In the genomic region with DNA sequence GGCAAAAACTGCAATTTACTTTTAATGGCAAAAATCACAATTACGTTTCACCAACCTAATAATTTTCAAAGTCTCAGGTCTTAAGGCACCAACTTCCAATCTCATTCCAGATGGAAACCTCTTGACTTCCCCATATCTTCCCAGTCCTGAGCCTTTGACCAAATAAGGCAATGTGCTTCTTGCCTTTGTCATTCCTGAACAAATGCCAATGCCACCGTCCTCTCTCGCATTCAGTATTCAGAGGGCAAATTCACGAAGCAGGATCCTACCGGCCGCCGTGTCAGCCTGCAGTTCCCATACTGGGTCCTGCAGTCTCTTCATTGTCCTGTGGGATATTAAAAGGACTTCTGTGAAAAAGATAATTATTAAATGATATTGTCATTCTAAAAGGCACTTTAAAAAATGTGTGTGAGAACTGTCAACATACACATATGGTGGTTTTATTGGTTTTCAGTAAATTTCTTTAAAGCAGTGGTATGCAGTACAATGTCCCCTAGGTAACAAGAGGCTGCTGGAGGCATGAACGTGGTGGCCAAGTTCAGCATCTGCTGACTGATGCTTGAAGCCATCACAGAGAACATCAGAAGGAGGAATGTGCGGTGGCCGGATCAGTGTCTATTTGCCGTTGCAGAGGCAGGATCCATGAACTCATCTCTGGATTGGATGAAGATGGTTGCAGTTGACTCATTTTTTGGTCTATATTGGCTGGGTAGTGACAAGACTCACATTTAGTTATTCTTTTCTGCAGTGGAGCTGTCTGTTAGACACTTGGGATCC, we compare ENCODE assay signal across 22 cellular contexts.
DNase-seq lines count a peak whose midpoint lies in the region; ATAC-seq, FAIRE-seq and TF ChIP-seq lines count a peak whose summit lies in the region.
"Had no signal": no experiment of that assay in that cellular context is flagged by ENCODE, and none has a peak within 500 bp of the region (broad histone marks: within the 10 kb centered on the region; RNA-seq: fewer than 3 reads in every experiment).

No MANE protein-coding gene starts in this region.

- H3K79me1 ChIP-seq in H9 (ENCODE audit: insufficient read depth, low read depth, low read length, poor library complexity, severe bottlenecking) (no peaks in the 10 kb centered on the region), H1 (ENCODE audit: low read depth, low read length) (no peaks in the 10 kb centered on the region)

- H3K9me3 ChIP-seq in H9 (ENCODE audit: control insufficient read depth, low read depth, low read length) (no peaks in the 10 kb centered on the region), H1 (ENCODE audit: insufficient read depth in 2 of 2, low read depth in 1 of 2, low read length in 1 of 2) (no peaks in the 10 kb centered on the region)
- H3K9me3 ChIP-seq: A549, BE2C had no signal

- H3K9me3 Mint-ChIP-seq in H9: peaks cover 2 to 3% of the 10 kb centered on the region in 2 experiments; a peak in 2 of 5 replicates

- POLR2A ChIA-PET in H1 (lab: Charles Lee; ENCODE audit: partially characterized antibody): interaction anchor here (1.5 kb wide), 1 partner anchor 32 kb away, joined by 3 read pairs; no protein-coding TSS in a partner anchor

- DNase-seq in H9: no peak
- DNase-seq in H1 (ENCODE audit: low read depth in 1 of 2, low spot score in 2 of 2): no peak
- peak; percentile 10 to 59 for DNase-seq in lower leg skin (ENCODE audit: low spot score in 2 of 2)
- DNase-seq in urothelium cell line (ENCODE audit: low spot score): peak; percentile 1
- DNase-seq in NCI-H446 treated with DMSO at 0.1 percent for 48 hours (lab: John Stamatoyannopoulos, UW): no peak
- DNase-seq: BE2C, DMS53, GDM1, KG1, NCI-H1092 treated with DMSO at 0.1 percent for 48 hours, NCI-H1436 treated with DMSO at 0.1 percent for 48 hours, NCI-H1930, NCI-H2227 treated with DMSO at 0.1 percent for 48 hours, NCI-H526, PC-3, Right ventricle myocardium superior had no signal

- no peak overlapping the region for H3K4me3 Mint-ChIP-seq in H9

- intact Hi-C loops in lower leg skin (cut with DNase I; ENCODE audit: low total_unique reads): no loop called here

- peak overlapping the region; percentile 74 for H3T11ph ChIP-seq in H9 (ENCODE audit: low read length)

- TF ChIP-seq CTCF in H9 (conservative IDR thresholded peaks at IDR 0.05): no peak
- no peak for TF ChIP-seq CTCF in H1 (IDR thresholded peaks at IDR 0.05; ENCODE audit: control extremely low read depth in 1 of 3, insufficient read depth in 1 of 3, low read depth in 1 of 3, low read length in 3 of 3)
- no peak for TF ChIP-seq CTCF in lower leg skin (IDR thresholded peaks at IDR 0.05)

- H2BK15ac ChIP-seq in H9 (ENCODE audit: low read depth, low read length): no peak overlapping the region
- H2BK15ac ChIP-seq in H1 (ENCODE audit: low read length): no peak overlapping the region

- H4K5ac ChIP-seq in H9 (ENCODE audit: insufficient read length, low read depth, low read length): no peak overlapping the region
- H4K5ac ChIP-seq in H1 (ENCODE audit: insufficient read length, low read depth, low read length): no peak overlapping the region

- H4K8ac ChIP-seq in H9 (replicated peaks; ENCODE audit: insufficient read length, low read depth, low read length) (no peak overlapping the region), H1 (ENCODE audit: extremely low read depth, insufficient read depth, low read length) (no peak overlapping the region)

- H2AK5ac ChIP-seq in H9 (ENCODE audit: insufficient read length, low read length) (peak overlapping the region; percentile 60), H1 (ENCODE audit: low read depth, low read length) (no peak overlapping the region)

- CTCF ChIA-PET in H1 (lab: Charles Lee; ENCODE audit: partially characterized antibody): interaction anchor here (1.6 kb wide), 1 partner anchor 22 kb away, joined by 4 read pairs; no protein-coding TSS in a partner anchor

- H3K56ac ChIP-seq in H9 (ENCODE audit: insufficient read length, low read depth, low read length) (no peak overlapping the region), H1 (replicated peaks; ENCODE audit: insufficient read length, low read depth, low read length) (no peak overlapping the region)

- H3K36me3 ChIP-seq in H1 (ENCODE audit: control insufficient read depth in 2 of 4, insufficient read depth in 4 of 4, low read length in 3 of 4): no peaks in the 10 kb centered on the region
- H3K36me3 ChIP-seq: BE2C had no signal

- no peak overlapping the region for H3K4me2 ChIP-seq in H9 (ENCODE audit: insufficient read depth, insufficient read length, low read length)
- no peak overlapping the region for H3K4me2 ChIP-seq in H1 (ENCODE audit: insufficient read depth in 1 of 2, low read depth in 2 of 2, low read length in 2 of 2)
- H3K4me2 ChIP-seq: A549 had no signal

- H3K4me3 ChIP-seq in H1 (ENCODE audit: extremely low read depth in 1 of 4, insufficient read depth in 2 of 4, low read depth in 3 of 4, low read length in 4 of 4) (no peak overlapping the region), lower leg skin (ENCODE audit: low read depth, poor library complexity, severe bottlenecking) (no peak overlapping the region)
- H3K4me3 ChIP-seq: A549 had no signal

- FAIRE-seq in H1 (lab: Jason Lieb, UNC) (no peak), urothelium cell line (lab: Jason Lieb, UNC) (no peak)
- FAIRE-seq: A549, D721Med, GM18507, H54 had no signal

- no peak for TF ChIP-seq RAD21 in H1 (IDR thresholded peaks at IDR 0.05 in 1 of 2, conservative IDR thresholded peaks at IDR 0.05 in 1 of 2; ENCODE audit: low read depth in 2 of 2, low read length in 2 of 2)

- H2BK5ac ChIP-seq in H9 (ENCODE audit: insufficient read length, low read length) (no peak overlapping the region), H1 (ENCODE audit: low read depth, low read length) (no peak overlapping the region)

- H2BK12ac ChIP-seq in H9 (ENCODE audit: insufficient read length, low read depth, low read length) (no peak overlapping the region), H1 (ENCODE audit: low read depth, low read length) (peak overlapping the region; percentile 4; the same call in 1 of the 2 replicates)

- peaks cover 2% of the 10 kb centered on the region for H3K27me3 Mint-ChIP-seq in H9 (ENCODE audit: low read depth)

- no peaks in the 10 kb centered on the region; a peak in 1 of 7 replicates for H3K36me3 Mint-ChIP-seq in H9 (ENCODE audit: insufficient read depth in 1 of 3, low read depth in 3 of 3)

- H3K27me3 ChIP-seq in H9 (ENCODE audit: insufficient read depth, low read length): no peaks in the 10 kb centered on the region
- H3K27me3 ChIP-seq in H1 (replicated peaks in 1 of 4; ENCODE audit: control insufficient read depth in 3 of 4, extremely low read depth in 1 of 4, insufficient read depth in 3 of 4, low read length in 3 of 4): 0 out of 7 replicates have a peak, but pooled peaks cover 0 to 2% (median 0%) of the 10 kb centered on the region in 4 experiments

- peaks cover 5 to 16% of the 10 kb centered on the region in 2 experiments for H3K4me1 Mint-ChIP-seq in H9

- H3K23me2 ChIP-seq in H9 (ENCODE audit: insufficient read length, low read depth, low read length, poor library complexity, severe bottlenecking): no peaks in the 10 kb centered on the region
- no peaks in the 10 kb centered on the region for H3K23me2 ChIP-seq in H1 (ENCODE audit: low read depth, low read length)

- H3K9ac ChIP-seq in H9 (ENCODE audit: extremely low read depth, insufficient read length, low read length): no peak overlapping the region
- H3K9ac ChIP-seq in H1 (replicated peaks in 1 of 4; ENCODE audit: extremely low read depth in 1 of 4, low read depth in 3 of 4, low read length in 3 of 4): no peak overlapping the region

- H4K91ac ChIP-seq in H9 (ENCODE audit: insufficient read length, low read depth, low read length): no peak overlapping the region
- no peak overlapping the region for H4K91ac ChIP-seq in H1 (replicated peaks; ENCODE audit: insufficient read length, low read length)

- H2BK20ac ChIP-seq in H9 (ENCODE audit: low read depth, low read length, poor library complexity, severe bottlenecking): no peak overlapping the region
- H2BK20ac ChIP-seq in H1 (ENCODE audit: low read length): no peak overlapping the region

- H3K27ac ChIP-seq in H9 (ENCODE audit: insufficient read length, low read depth, low read length): no peak overlapping the region
- no peak overlapping the region for H3K27ac ChIP-seq in H1 (ENCODE audit: low read depth, low read length)
- H3K27ac ChIP-seq: A549 had no signal

- no peak for TF ChIP-seq EP300 in H1 (IDR thresholded peaks at IDR 0.05; ENCODE audit: borderline replicate concordance in 1 of 2, low read depth in 2 of 2, low read length in 2 of 2)

- H3K4me1 ChIP-seq in H9 (ENCODE audit: insufficient read depth, low read length): no peaks in the 10 kb centered on the region
- H3K4me1 ChIP-seq in H1 (replicated peaks in 1 of 4; ENCODE audit: control insufficient read depth in 3 of 4, insufficient read depth in 4 of 4, low read length in 3 of 4): no peaks in the 10 kb centered on the region; a peak in 1 of 7 replicates
- H3K4me1 ChIP-seq: A549, BE2C had no signal

- H3K23ac ChIP-seq in H9 (ENCODE audit: insufficient read length, low read depth, low read length) (no peak overlapping the region), H1 (ENCODE audit: insufficient read length) (no peak overlapping the region)

- H3K79me2 ChIP-seq in H9 (ENCODE audit: insufficient read depth, low read length) (no peaks in the 10 kb centered on the region), H1 (ENCODE audit: control insufficient read depth in 1 of 2, insufficient read depth in 2 of 2, low read length in 2 of 2) (no peaks in the 10 kb centered on the region)

- H4K20me1 ChIP-seq in H9 (ENCODE audit: control insufficient read depth, insufficient read depth, insufficient read length) (no peaks in the 10 kb centered on the region), H1 (replicated peaks in 1 of 2; ENCODE audit: control insufficient read depth in 1 of 2, insufficient read depth in 2 of 2, low read length in 2 of 2) (no peaks in the 10 kb centered on the region)

- WGBS in H9 (ENCODE audit: extremely low coverage, insufficient read length, low lambda C conversion rate): no CpG with 5 or more reads among the region's 11 CpGs
- 84% methylated on average over 11 of the region's 11 CpGs; no CpG with 5 or more reads in 1 of the 2 experiments for WGBS in H1 (ENCODE audit: extremely low coverage in 1 of 2, insufficient coverage in 1 of 2, insufficient read length in 1 of 2, insufficient replicate concordance in 2 of 2, low coverage in 1 of 2, low lambda C conversion rate in 2 of 2, missing lambda C conversion rate in 1 of 2), 2 experiments
- 85 to 89% methylated on average over 11 of the region's 11 CpGs for WGBS in lower leg skin, 2 donors

- H3K14ac ChIP-seq in H9 (ENCODE audit: insufficient read depth, low read length) (peak overlapping the region; percentile 36; the same call in 1 of the 2 replicates), H1 (ENCODE audit: insufficient read length) (no peak overlapping the region)

- H2BK120ac ChIP-seq in H9 (ENCODE audit: low read depth, low read length, poor library complexity, severe bottlenecking): peak overlapping the region; percentile 92
- no peak overlapping the region for H2BK120ac ChIP-seq in H1 (replicated peaks; ENCODE audit: low read depth, low read length)

- H2AFZ ChIP-seq in H9 (ENCODE audit: low read length) (no peak overlapping the region), H1 (ENCODE audit: low read length) (no peak overlapping the region)

- H3K4ac ChIP-seq in H9 (ENCODE audit: low read depth, low read length) (no peak overlapping the region), H1 (replicated peaks; ENCODE audit: insufficient read length, low read depth, low read length) (no peak overlapping the region)

- no peak for TF ChIP-seq POLR2A in H1 (IDR thresholded peaks at IDR 0.05; ENCODE audit: control extremely low read depth in 1 of 2, low read depth in 2 of 2, low read length in 2 of 2)
- TF ChIP-seq POLR2A in lower leg skin (IDR thresholded peaks at IDR 0.05): no peak

- no peak overlapping the region for H3K27ac Mint-ChIP-seq in H9

- no peak for ATAC-seq in GM21367 (IDR thresholded peaks at IDR 0.05; ENCODE audit: unreplicated experiment)
- no peak for ATAC-seq in HG02588 (IDR thresholded peaks at IDR 0.05; ENCODE audit: unreplicated experiment)
- ATAC-seq: A549, PC-3 had no signal

- H3K18ac ChIP-seq in H9 (ENCODE audit: insufficient read length, low read depth, low read length) (peak overlapping the region; percentile 90), H1 (ENCODE audit: extremely low read depth, low read length) (no peak overlapping the region)

Comparison
In these comparisons a context has a peak if more than half of its experiments do, and no peak if none do; other contexts are left out.
1. DNase-seq: peak in lower leg skin (2 of 2) and urothelium cell line (single experiment); none in H9 (single experiment), H1 (0 of 2) and NCI-H446 treated with DMSO at 0.1 percent for 48 hours (single experiment).